Comparison of ENCODE assay signal across 8 cellular contexts in the genomic region with DNA sequence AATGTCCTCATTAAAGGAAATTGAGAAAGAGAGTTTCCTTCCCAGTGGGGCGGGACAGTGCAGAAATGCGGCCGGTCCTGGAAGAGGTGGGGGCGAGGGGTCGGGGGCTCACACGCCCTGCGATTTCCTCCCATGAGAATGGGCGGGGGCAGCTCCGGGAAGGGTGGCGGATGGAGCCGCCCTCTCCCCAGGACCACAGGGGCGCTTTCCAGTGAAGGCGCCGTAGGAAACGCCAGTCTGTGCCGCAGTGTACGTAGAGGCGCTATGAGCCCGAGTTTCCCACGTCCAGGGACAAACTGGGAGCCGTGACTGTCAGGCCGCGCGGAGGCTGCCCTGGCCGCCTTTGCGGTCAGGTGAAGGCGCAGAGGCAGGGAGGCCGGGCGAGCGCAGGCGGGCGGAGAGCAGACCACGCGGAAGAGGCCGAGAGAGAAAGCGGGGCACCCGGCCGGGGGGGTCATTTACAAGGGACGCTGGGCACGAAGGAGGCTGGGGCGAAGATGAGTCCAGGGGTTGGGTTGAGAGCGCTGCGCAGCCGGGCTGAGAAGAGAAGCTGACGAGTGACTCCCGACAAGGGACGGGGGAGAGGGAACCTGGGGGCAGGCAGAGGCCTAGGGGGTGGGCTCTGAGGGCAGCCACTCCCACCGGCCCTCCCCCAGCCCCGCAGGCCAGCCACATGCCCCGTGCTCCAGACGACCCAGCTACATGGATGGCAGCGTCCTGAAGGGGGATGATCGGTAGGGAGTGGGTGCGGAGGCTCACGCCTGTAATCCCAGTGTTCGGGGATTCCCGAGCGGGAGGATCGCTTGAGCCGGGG. TPM values are rescaled to one million over a fixed set of nuclear protein-coding genes. Genes with fewer than 3 reads are reported as not detected.
A peak's percentile ranks its signal among the peaks of the same experiment; 100 is the strongest.
DNase-seq lines count a peak whose midpoint lies in the region; ATAC-seq and TF ChIP-seq lines count a peak whose summit lies in the region.

No MANE protein-coding gene starts in this region.

- H2AFZ ChIP-seq in mammary epithelial cell (ENCODE audit: low read depth, low read length) (peak overlapping the region; percentile 87), smooth muscle cell (ENCODE audit: low read depth) (peak overlapping the region; percentile 92)

- H3K27me3 ChIP-seq in mammary epithelial cell (ENCODE audit: insufficient read depth, low read length) (peaks cover 4% of the 10 kb centered on the region), smooth muscle cell (ENCODE audit: low read depth) (no peaks in the 10 kb centered on the region)

- H3K9ac ChIP-seq in mammary epithelial cell (ENCODE audit: insufficient read depth, low read length) (no peak overlapping the region), smooth muscle cell (ENCODE audit: low read depth) (peak overlapping the region; percentile 65)

- H3K4me1 ChIP-seq in mammary epithelial cell (ENCODE audit: insufficient read depth, low read length) (peaks cover 8% of the 10 kb centered on the region), smooth muscle cell (ENCODE audit: low read depth) (peaks cover 11% of the 10 kb centered on the region)

- H3K4me3 Mint-ChIP-seq in T-helper 17 cell, result peak overlapping the region; percentile 96

- CTCF ChIA-PET in mammary epithelial cell (lab: Charles Lee; ENCODE audit: low non-redundant PET), result no interaction called here

- no TSS peak for BruUV-seq in mammary epithelial cell (replicated peaks; lab: Mats Ljungman, UMichigan)

- H3K4me3 ChIP-seq in mammary epithelial cell (replicated peaks in 1 of 3; ENCODE audit: insufficient read depth in 1 of 3, low read depth in 2 of 3, low read length in 3 of 3) (peak overlapping the region; percentile 25 to 39 (median 31)), smooth muscle cell (peak overlapping the region; percentile 65)

- no peak overlapping the region for H3K27ac ChIP-seq in mammary epithelial cell (ENCODE audit: insufficient read depth, low read depth, low read length)
- peak overlapping the region; percentile 62 for H3K27ac ChIP-seq in smooth muscle cell (ENCODE audit: low read depth)

- H3K79me2 ChIP-seq in mammary epithelial cell (ENCODE audit: insufficient read depth, low read length), result no peaks in the 10 kb centered on the region
- H3K79me2 ChIP-seq in smooth muscle cell (ENCODE audit: low read depth), result no peaks in the 10 kb centered on the region

- intact Hi-C loops in mammary epithelial cell (cut with micrococcal nuclease), result no loop called here

- dilution Hi-C loops in mammary epithelial cell (cut with HindIII; ENCODE audit: low sequenced_read_pairs), result no loop called here

- WGBS in mammary epithelial cell (ENCODE audit: low coverage, missing lambda C conversion rate), result 7% methylated on average over 10 of the region's 60 CpGs
- WGBS in smooth muscle cell (ENCODE audit: low lambda C conversion rate), result 3% methylated on average over 53 of the region's 60 CpGs

- H3K27me3 Mint-ChIP-seq in T-helper 17 cell, result no peaks in the 10 kb centered on the region

- in situ Hi-C loops in mammary epithelial cell (cut with MboI; ENCODE audit: low sequenced_read_pairs in 2 of 2), result no loop called here

- H4K20me1 ChIP-seq in mammary epithelial cell (ENCODE audit: insufficient read depth, low read length) (no peaks in the 10 kb centered on the region), smooth muscle cell (ENCODE audit: low read depth) (no peaks in the 10 kb centered on the region)

- TF ChIP-seq CTCF in mammary epithelial cell (conservative IDR thresholded peaks at IDR 0.05 in 1 of 2, IDR thresholded peaks at IDR 0.05 in 1 of 2; ENCODE audit: extremely low read depth in 1 of 2, insufficient read depth in 1 of 2, low read depth in 1 of 2, low read length in 2 of 2) (no peak), smooth muscle cell (IDR thresholded peaks at IDR 0.05; ENCODE audit: borderline replicate concordance, insufficient read depth, poor library complexity, severe bottlenecking) (no peak)

- H3K9me3 ChIP-seq in T-helper 17 cell (ENCODE audit: control insufficient read depth, low read length, poor library complexity, severe bottlenecking) (no peaks in the 10 kb centered on the region), mammary epithelial cell (replicated peaks; ENCODE audit: insufficient read depth, low read length) (no peaks in the 10 kb centered on the region), smooth muscle cell (replicated peaks; ENCODE audit: low read depth) (no peaks in the 10 kb centered on the region)

- H3K27ac Mint-ChIP-seq in T-helper 17 cell, result peak overlapping the region; percentile 99

- H3K36me3 ChIP-seq in mammary epithelial cell (ENCODE audit: insufficient read depth, low read length) (no peaks in the 10 kb centered on the region), smooth muscle cell (ENCODE audit: low read depth) (no peaks in the 10 kb centered on the region)

- H3K36me3 Mint-ChIP-seq in T-helper 17 cell (ENCODE audit: low read depth), result peaks cover 3% of the 10 kb centered on the region

- ATAC-seq in HG03064 (IDR thresholded peaks at IDR 0.05; ENCODE audit: low read depth, unreplicated experiment), result peak; percentile 43
- peak; percentile 52 for ATAC-seq in T-helper 17 cell

- peak; percentile 22 for DNase-seq in NOMO-1 treated with DMSO at 0.1 percent for 48 hours (lab: John Stamatoyannopoulos, UW; ENCODE audit: unreplicated experiment)
- DNase-seq in NOMO-1 (lab: John Stamatoyannopoulos, UW; ENCODE audit: unreplicated experiment in 2 of 2), result no peak
- peak in 1 of 3 donors; percentile 41 for DNase-seq in T-helper 17 cell
- peak; percentile 4 for DNase-seq in mammary epithelial cell
- peak; percentile 22 for DNase-seq in inferior parietal cortex (ENCODE audit: extremely low spot score)
- DNase-seq in smooth muscle cell (lab: John Stamatoyannopoulos, UW; ENCODE audit: unreplicated experiment), result peak; percentile 48
- no peak for DNase-seq in effector CD4-positive, alpha-beta T cell

- H3K4me2 ChIP-seq in mammary epithelial cell (ENCODE audit: insufficient read depth, low read depth, low read length) (peak overlapping the region; percentile 93), smooth muscle cell (peak overlapping the region; percentile 93)

- H3F3A ChIP-seq in smooth muscle cell (ENCODE audit: low read depth), result no peaks in the 10 kb centered on the region

- H3K4me1 Mint-ChIP-seq in T-helper 17 cell, result peaks cover 57% of the 10 kb centered on the region

RNA-seq across cellular contexts. Expression of gene ALOX5, which starts 45.0 kb away (rescaled TPM):
- 10 to 100 TPM; 19.8 to 66.6 TPM for total RNA-seq in T-helper 17 cell
- under 1 TPM; 0.12 to 0.17 TPM for total RNA-seq in mammary epithelial cell
- polyA plus RNA-seq in mammary epithelial cell, result not detected
- polyA minus RNA-seq in mammary epithelial cell, result not detected
- 0.09 and 0.18 TPM in 2 replicates for total RNA-seq in smooth muscle cell
- 0.27 TPM in 1 of 2 replicates, not detected in the other for polyA plus RNA-seq in smooth muscle cell

Comparison
In these comparisons a context has a peak if more than half of its experiments do, and no peak if none do; other contexts are left out.
1. DNase-seq: peak in NOMO-1 treated with DMSO at 0.1 percent for 48 hours (single experiment), mammary epithelial cell (single experiment), inferior parietal cortex (single experiment) and smooth muscle cell (single experiment); none in NOMO-1 (0 of 2) and effector CD4-positive, alpha-beta T cell (single experiment).
2. RNA of gene ALOX5, which starts 45.0 kb away (total RNA-seq): 19.8 to 66.6 TPM in T-helper 17 cell; 0.09 to 0.18 TPM in smooth muscle cell and 0.12 to 0.17 TPM in mammary epithelial cell; every median in the first group is over 10 times any median in the second.